13 cellular contexts compared by ENCODE assay signal in genomic region chr12:125434936-125435443, GRCh38.
DNase-seq lines count a peak whose midpoint lies in the region; ATAC-seq, FAIRE-seq and TF ChIP-seq lines count a peak whose summit lies in the region.
"Had no signal": no experiment of that assay in that cellular context is flagged by ENCODE, and none has a peak within 500 bp of the region (broad histone marks: within the 10 kb centered on the region; RNA-seq: fewer than 3 reads in every experiment).

No MANE protein-coding gene starts in this region.

- no peaks in the 10 kb centered on the region for H3K27me3 ChIP-seq in small intestine (ENCODE audit: control insufficient read depth in 2 of 2, insufficient read depth in 2 of 2, low read length in 2 of 2)

- H3K9me3 Mint-ChIP-seq in type B pancreatic cell: peaks cover 4% of the 10 kb centered on the region
- H3K9me3 Mint-ChIP-seq in activated CD8-positive, alpha-beta T cell treated with anti-CD3 and anti-CD28 coated beads for 36 hours: peaks cover 1% of the 10 kb centered on the region

- FAIRE-seq in small intestine (lab: Jason Lieb, UNC): no peak
- FAIRE-seq: urothelium cell line had no signal

- no peak overlapping the region for H3K27ac ChIP-seq in small intestine (ENCODE audit: low read depth in 1 of 2, low read length in 1 of 2)

- POLR2A ChIA-PET in activated CD8-positive, alpha-beta T cell treated with anti-CD3 and anti-CD28 coated beads for 36 hours (lab: Charles Lee): no interaction called here

- H3K36me3 ChIP-seq in small intestine (ENCODE audit: control insufficient read depth in 2 of 2, insufficient read depth in 2 of 2, low read length in 2 of 2): no peaks in the 10 kb centered on the region

- peak; percentile 91 for ATAC-seq in GM18907 (IDR thresholded peaks at IDR 0.05; ENCODE audit: unreplicated experiment)
- ATAC-seq in GM21576 (IDR thresholded peaks at IDR 0.05; ENCODE audit: unreplicated experiment): peak; percentile 57
- ATAC-seq in HG03095 (IDR thresholded peaks at IDR 0.05; ENCODE audit: unreplicated experiment): peak; percentile 64
- no peak for ATAC-seq in activated CD8-positive, alpha-beta T cell treated with anti-CD3 and anti-CD28 coated beads for 36 hours
- ATAC-seq: naive thymus-derived CD4-positive, alpha-beta T cell had no signal

- no peak overlapping the region for H3K4me3 ChIP-seq in small intestine (ENCODE audit: low read depth in 1 of 2, low read length in 2 of 2)

- DNase-seq in type B pancreatic cell (ENCODE audit: extremely low spot score, unreplicated experiment) (no peak), NCI-H187 treated with DMSO at 0.1 percent for 48 hours (lab: John Stamatoyannopoulos, UW) (no peak), small intestine (no peak)
- no peak for DNase-seq in activated CD8-positive, alpha-beta T cell treated with anti-CD3 and anti-CD28 coated beads for 36 hours
- DNase-seq: activated CD4-positive, alpha-beta memory T cell treated with anti-CD3 and anti-CD28 coated beads, Interleukin-2, amount 10 ng/mL, durations not matched to agents 7 days and 5 days; naive thymus-derived CD4-positive, alpha-beta T cell; NCI-H1694 treated with DMSO at 0.1 percent for 48 hours had no signal

- H3K9me3 ChIP-seq in small intestine (ENCODE audit: control insufficient read depth, low read depth): no peaks in the 10 kb centered on the region

- H3K27ac Mint-ChIP-seq in type B pancreatic cell: peak overlapping the region; percentile 8
- no peak overlapping the region for H3K27ac Mint-ChIP-seq in activated CD8-positive, alpha-beta T cell treated with anti-CD3 and anti-CD28 coated beads for 36 hours
- H3K27ac Mint-ChIP-seq: activated CD4-positive, alpha-beta memory T cell treated with anti-CD3 and anti-CD28 coated beads, Interleukin-2, amount 10 ng/mL, durations not matched to agents 7 days and 5 days; activated naive CD4-positive, alpha-beta T cell treated with anti-CD3 and anti-CD28 coated beads, Interleukin-2, amount 50 U/mL, for 24 hours; IgD-negative memory B cell; naive thymus-derived CD4-positive, alpha-beta T cell had no signal

- no peak for TF ChIP-seq CTCF in type B pancreatic cell (conservative IDR thresholded peaks at IDR 0.05)
- no peak for TF ChIP-seq CTCF in activated CD8-positive, alpha-beta T cell treated with anti-CD3 and anti-CD28 coated beads for 36 hours (IDR thresholded peaks at IDR 0.05)

- H3K4me1 Mint-ChIP-seq in type B pancreatic cell (ENCODE audit: unreplicated experiment): peaks cover 4% of the 10 kb centered on the region
- no peaks in the 10 kb centered on the region for H3K4me1 Mint-ChIP-seq in activated CD8-positive, alpha-beta T cell treated with anti-CD3 and anti-CD28 coated beads for 36 hours (ENCODE audit: low read depth)
- H3K4me1 Mint-ChIP-seq: activated CD4-positive, alpha-beta memory T cell treated with anti-CD3 and anti-CD28 coated beads, Interleukin-2, amount 10 ng/mL, durations not matched to agents 7 days and 5 days; activated naive CD4-positive, alpha-beta T cell treated with anti-CD3 and anti-CD28 coated beads, Interleukin-2, amount 50 U/mL, for 24 hours; naive thymus-derived CD4-positive, alpha-beta T cell had no signal

- no peaks in the 10 kb centered on the region for H3K36me3 Mint-ChIP-seq in type B pancreatic cell
- no peaks in the 10 kb centered on the region for H3K36me3 Mint-ChIP-seq in activated CD8-positive, alpha-beta T cell treated with anti-CD3 and anti-CD28 coated beads for 36 hours (ENCODE audit: low read depth)
- H3K36me3 Mint-ChIP-seq: activated naive CD4-positive, alpha-beta T cell treated with anti-CD3 and anti-CD28 coated beads, Interleukin-2, amount 50 U/mL, for 24 hours; IgD-negative memory B cell; naive thymus-derived CD4-positive, alpha-beta T cell had no signal

- no peaks in the 10 kb centered on the region for H3K4me1 ChIP-seq in small intestine (ENCODE audit: control insufficient read depth in 2 of 2, insufficient read depth in 1 of 2, low read depth in 1 of 2, low read length in 1 of 2)

- no peaks in the 10 kb centered on the region for H3K27me3 Mint-ChIP-seq in type B pancreatic cell
- H3K27me3 Mint-ChIP-seq in activated CD8-positive, alpha-beta T cell treated with anti-CD3 and anti-CD28 coated beads for 36 hours: no peaks in the 10 kb centered on the region
- H3K27me3 Mint-ChIP-seq: activated CD4-positive, alpha-beta memory T cell treated with anti-CD3 and anti-CD28 coated beads, Interleukin-2, amount 10 ng/mL, durations not matched to agents 7 days and 5 days; activated naive CD4-positive, alpha-beta T cell treated with anti-CD3 and anti-CD28 coated beads, Interleukin-2, amount 50 U/mL, for 24 hours had no signal

- 69 to 82% (median 72%) methylated on average over 8 of the region's 8 CpGs for WGBS in small intestine, 3 donors

- no peak overlapping the region for H3K4me3 Mint-ChIP-seq in type B pancreatic cell
- H3K4me3 Mint-ChIP-seq in activated CD8-positive, alpha-beta T cell treated with anti-CD3 and anti-CD28 coated beads for 36 hours: no peak overlapping the region
- H3K4me3 Mint-ChIP-seq: activated CD4-positive, alpha-beta memory T cell treated with anti-CD3 and anti-CD28 coated beads, Interleukin-2, amount 10 ng/mL, durations not matched to agents 7 days and 5 days; activated naive CD4-positive, alpha-beta T cell treated with anti-CD3 and anti-CD28 coated beads, Interleukin-2, amount 50 U/mL, for 24 hours; naive thymus-derived CD4-positive, alpha-beta T cell had no signal

- CTCF ChIA-PET in activated CD8-positive, alpha-beta T cell treated with anti-CD3 and anti-CD28 coated beads for 36 hours (lab: Charles Lee): no interaction called here

- intact Hi-C loops in activated CD8-positive, alpha-beta T cell treated with anti-CD3 and anti-CD28 coated beads for 36 hours (cut with micrococcal nuclease): no loop called here
